Comparison of ENCODE assay signal across 8 cellular contexts in the genomic region with DNA sequence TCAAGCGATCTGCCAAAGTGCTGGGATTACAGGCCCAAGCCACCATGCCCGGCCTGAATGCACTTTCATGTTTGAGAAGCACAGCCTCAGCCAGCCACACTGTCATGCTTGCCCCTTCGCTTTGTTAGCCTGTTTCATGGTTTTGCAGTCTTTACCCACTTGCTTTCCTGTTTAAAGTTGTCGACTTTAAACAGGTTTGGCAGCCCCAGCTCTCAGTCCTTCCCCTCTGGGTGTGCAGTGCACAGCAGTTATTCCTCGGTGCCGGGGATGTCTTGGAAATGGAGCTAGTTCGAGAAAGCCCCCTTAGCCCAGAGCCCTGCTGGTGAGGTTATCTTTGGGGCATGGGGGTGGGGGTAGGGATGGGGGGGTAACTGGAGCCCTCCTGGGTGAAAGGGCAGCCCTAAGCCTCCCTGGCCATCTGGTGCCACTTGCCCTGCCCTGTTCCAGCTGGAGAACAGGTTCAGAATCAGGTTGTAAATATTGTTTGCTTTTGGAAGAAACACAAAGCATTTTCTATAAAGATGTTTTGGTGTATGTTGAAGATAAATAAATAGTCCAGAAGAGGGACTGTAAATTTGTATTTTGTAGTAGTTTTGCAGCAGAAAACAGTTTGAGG. TPM values are rescaled to one million over a fixed set of nuclear protein-coding genes. Genes with fewer than 3 reads are reported as not detected.
A peak's percentile ranks its signal among the peaks of the same experiment; 100 is the strongest.
DNase-seq lines count a peak whose midpoint lies in the region; TF ChIP-seq lines count a peak whose summit lies in the region.

No MANE protein-coding gene starts in this region.

- no peak for DNase-seq in CD4-positive, alpha-beta memory T cell
- DNase-seq in NCI-H510A treated with DMSO at 0.1 percent for 48 hours (lab: John Stamatoyannopoulos, UW), result peak; percentile 51
- peak in 1 of 10 donors; percentile 23 for DNase-seq in dorsolateral prefrontal cortex
- no peak for DNase-seq in trophoblast cell
- no peak for DNase-seq in GM20000 (ENCODE audit: low spot score)
- no peak for DNase-seq in posterior vena cava (ENCODE audit: low spot score)
- DNase-seq in RPMI8226, result no peak
- DNase-seq in tibial artery, result no peak

- peak overlapping the region; percentile 83 for H3K27ac ChIP-seq in CD4-positive, alpha-beta memory T cell (ENCODE audit: low read depth, low read length)
- peak overlapping the region in 58 of 59 donors; percentile 64 to 99 (median 96) for H3K27ac ChIP-seq in dorsolateral prefrontal cortex
- H3K27ac ChIP-seq in trophoblast cell (ENCODE audit: low read depth, low read length), result peak overlapping the region; percentile 51
- H3K27ac ChIP-seq in tibial artery, result no peak overlapping the region

- H3K36me3 ChIP-seq in CD4-positive, alpha-beta memory T cell (ENCODE audit: insufficient read depth, low read length), result peaks cover 9% of the 10 kb centered on the region
- H3K36me3 ChIP-seq in trophoblast cell (ENCODE audit: control insufficient read depth in 1 of 2, insufficient read depth in 2 of 2, low read length in 2 of 2) (peaks cover 22 to 23% of the 10 kb centered on the region in 2 experiments), tibial artery (peaks cover 0 to 23% (median 12%) of the 10 kb centered on the region in 3 donors)

- H3K9me3 ChIP-seq in CD4-positive, alpha-beta memory T cell (ENCODE audit: control insufficient read depth in 1 of 2, low read length in 2 of 2), result no peaks in the 10 kb centered on the region
- no peaks in the 10 kb centered on the region for H3K9me3 ChIP-seq in trophoblast cell (ENCODE audit: insufficient read depth, low read depth, low read length)
- no peaks in the 10 kb centered on the region for H3K9me3 ChIP-seq in tibial artery

- peaks cover 73 to 99% (median 91%) of the 10 kb centered on the region in 4 donors for H3K4me1 Mint-ChIP-seq in CD4-positive, alpha-beta memory T cell

- no peak overlapping the region for H2BK5ac ChIP-seq in trophoblast cell (ENCODE audit: low read depth, low read length, poor library complexity)

- H3K27me3 Mint-ChIP-seq in CD4-positive, alpha-beta memory T cell, result no peaks in the 10 kb centered on the region

- peak overlapping the region; percentile 93 to 100 (median 96) for H3K27ac Mint-ChIP-seq in CD4-positive, alpha-beta memory T cell

- peak overlapping the region; percentile 41 for H4K91ac ChIP-seq in trophoblast cell (ENCODE audit: low read depth, low read length)

- H2BK120ac ChIP-seq in trophoblast cell (ENCODE audit: insufficient read depth, low read length, poor library complexity), result no peak overlapping the region

- peaks cover 39% of the 10 kb centered on the region for H3K79me2 ChIP-seq in trophoblast cell (ENCODE audit: control insufficient read depth, insufficient read depth, low read length, poor library complexity)

- H3K4me2 ChIP-seq in trophoblast cell (ENCODE audit: low read length), result no peak overlapping the region

- peaks cover 0 to 1% (median 0%) of the 10 kb centered on the region in 8 donors for H3K9me3 Mint-ChIP-seq in CD4-positive, alpha-beta memory T cell

- peaks cover 100% of the 10 kb centered on the region for H3K4me1 ChIP-seq in CD4-positive, alpha-beta memory T cell (ENCODE audit: insufficient read depth, low read length)
- H3K4me1 ChIP-seq in trophoblast cell (ENCODE audit: control insufficient read depth in 1 of 2, insufficient read depth in 2 of 2, low read length in 2 of 2), result peaks cover 33 to 57% of the 10 kb centered on the region in 2 experiments
- H3K4me1 ChIP-seq in tibial artery, result peaks cover 0 to 62% (median 26%) of the 10 kb centered on the region in 4 donors

- no peak overlapping the region for H4K12ac ChIP-seq in trophoblast cell (ENCODE audit: low read depth, low read length)

- CTCF ChIA-PET in CD4-positive, alpha-beta memory T cell (lab: Charles Lee; ENCODE audit: partially characterized antibody), result interaction anchor here (0.9 to 20.7 kb wide), 8 partner anchors 9 to 35 kb away, joined by 3 to 516 read pairs (median 52); no protein-coding TSS in a partner anchor

- no peak overlapping the region for H3K14ac ChIP-seq in trophoblast cell (ENCODE audit: low read length)

- WGBS in trophoblast cell (ENCODE audit: extremely low coverage, insufficient coverage, insufficient read length), result no CpG with 5 or more reads among the region's 7 CpGs

- peak overlapping the region in 1 of 2 donors; percentile 48 for H3K4me3 ChIP-seq in CD4-positive, alpha-beta memory T cell (ENCODE audit: low read length in 2 of 2)
- H3K4me3 ChIP-seq in dorsolateral prefrontal cortex (peak overlapping the region in 12 of 59 donors; percentile 5 to 46 (median 27)), trophoblast cell (ENCODE audit: low read depth, low read length) (no peak overlapping the region), tibial artery (no peak overlapping the region)

- no peak overlapping the region for H4K8ac ChIP-seq in trophoblast cell (ENCODE audit: low read depth, low read length)

- peak overlapping the region; percentile 83 to 100 (median 94) for H3K4me3 Mint-ChIP-seq in CD4-positive, alpha-beta memory T cell

- H2AFZ ChIP-seq in trophoblast cell (ENCODE audit: insufficient read depth, low read length, poor library complexity), result no peak overlapping the region

- intact Hi-C loops in CD4-positive, alpha-beta memory T cell (cut with micrococcal nuclease), result loop anchor here (1.0 to 5.0 kb wide), 3 partner anchors 10 to 267 kb away; no protein-coding TSS in a partner anchor
- intact Hi-C loops in dorsolateral prefrontal cortex (cut with DNase I) (no loop called here), posterior vena cava (cut with DNase I) (no loop called here), tibial artery (cut with DNase I; ENCODE audit: low total_unique reads) (no loop called here)

- H3K4ac ChIP-seq in trophoblast cell (ENCODE audit: low read depth, low read length), result peak overlapping the region; percentile 16

- H3K27me3 ChIP-seq in CD4-positive, alpha-beta memory T cell (ENCODE audit: insufficient read depth, low read length), result no peaks in the 10 kb centered on the region
- H3K27me3 ChIP-seq in dorsolateral prefrontal cortex (no peaks in the 10 kb centered on the region), trophoblast cell (ENCODE audit: insufficient read depth, low read length) (no peaks in the 10 kb centered on the region), tibial artery (no peaks in the 10 kb centered on the region)

- H3K9ac ChIP-seq in trophoblast cell (ENCODE audit: low read length), result no peak overlapping the region

- H2AK5ac ChIP-seq in trophoblast cell (ENCODE audit: low read length), result no peak overlapping the region

- no peak overlapping the region for H2BK12ac ChIP-seq in trophoblast cell (ENCODE audit: low read length)

- TF ChIP-seq CTCF in dorsolateral prefrontal cortex (IDR thresholded peaks at IDR 0.05 in 54 of 56, conservative IDR thresholded peaks at IDR 0.05 in 2 of 56; ENCODE audit: low read depth in 1 of 56, partially characterized antibody in 56 of 56), result no peak
- TF ChIP-seq CTCF in GM20000 (IDR thresholded peaks at IDR 0.05; ENCODE audit: extremely low read depth, missing control alignments), result no peak
- TF ChIP-seq CTCF in tibial artery (IDR thresholded peaks at IDR 0.05), result no peak

- no peak overlapping the region for H3K23ac ChIP-seq in trophoblast cell (ENCODE audit: low read length)

- H3K18ac ChIP-seq in trophoblast cell (ENCODE audit: low read length), result no peak overlapping the region

- H3K36me3 Mint-ChIP-seq in CD4-positive, alpha-beta memory T cell, result peaks cover 25 to 42% of the 10 kb centered on the region in 2 donors

- peaks cover 26% of the 10 kb centered on the region for H3K79me1 ChIP-seq in trophoblast cell (ENCODE audit: low read length)

- POLR2A ChIA-PET in CD4-positive, alpha-beta memory T cell (lab: Charles Lee; ENCODE audit: partially characterized antibody), result interaction anchor here (0.7 to 31.9 kb wide), 11 partner anchors 8 to 281 kb away, joined by 3 to 906 read pairs (median 6); partner anchors contain the start of genes PRXL2A and TSPAN14

RNA-seq across cellular contexts. Expression of gene TSPAN14, which starts 14.8 kb away (rescaled TPM):
- total RNA-seq in CD4-positive, alpha-beta memory T cell, result 100 to 1,000 TPM; 151 to 153 TPM
- polyA plus RNA-seq in CD4-positive, alpha-beta memory T cell, result 100 to 1,000 TPM; 148 to 246 TPM
- 10 to 100 TPM; 40.9 to 83.1 (median 60.2) TPM for total RNA-seq in dorsolateral prefrontal cortex
- 77.2 and 78.0 TPM in 2 replicates for polyA plus RNA-seq in trophoblast cell (2013)
- total RNA-seq in posterior vena cava, result 10 to 100 TPM; 56.6 to 57.4 TPM

Comparison
In these comparisons a context has a peak if more than half of its experiments do, and no peak if none do; other contexts are left out.
1. H3K27ac ChIP-seq: peak in CD4-positive, alpha-beta memory T cell (single experiment), dorsolateral prefrontal cortex (58 of 59) and trophoblast cell (single experiment); none in tibial artery (0 of 2).